In the genomic region with DNA sequence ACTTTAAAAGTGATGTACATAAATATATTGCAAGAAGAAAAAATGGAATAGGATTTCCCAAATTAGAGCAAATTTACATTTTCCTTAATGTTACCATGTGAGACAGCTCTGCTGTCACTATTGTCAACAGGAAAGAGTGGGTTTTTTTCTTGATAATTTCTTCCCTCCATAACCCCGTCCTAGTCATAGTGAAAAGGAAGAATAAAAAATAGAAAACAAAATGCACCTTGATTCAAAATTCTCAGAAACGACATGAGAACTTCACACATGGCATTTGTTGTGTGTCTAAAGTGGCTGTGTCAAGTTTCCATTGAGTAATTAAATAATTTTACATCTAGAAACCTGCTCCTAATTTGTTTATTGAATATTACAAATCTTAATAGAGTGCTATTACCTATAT, we compare ENCODE assay signal across 11 cellular contexts.
"Had no signal": no experiment of that assay in that cellular context is flagged by ENCODE, and none has a peak within 500 bp of the region (broad histone marks: within the 10 kb centered on the region; RNA-seq: fewer than 3 reads in every experiment).

No MANE protein-coding gene starts in this region.

- H3K4me1 ChIP-seq: HAP-1 had no signal

- H3K27ac ChIP-seq: GM23248 had no signal

- H3K9ac ChIP-seq: GM23248 had no signal

- ATAC-seq: GM23338, HCT116 had no signal

- H3K36me3 ChIP-seq: HAP-1 had no signal

- H2AFZ ChIP-seq: GM23248, GM23338 had no signal

- H3K4me2 ChIP-seq: GM23338 had no signal

- H3K9me3 ChIP-seq: HAP-1 had no signal

- H3K4me3 ChIP-seq: GM23248, GM23338, HAP-1 had no signal

- DNase-seq: GM23248, GOT3, H7, H9, HCEC 1CT, HFFc6 had no signal

- FAIRE-seq: H1, H54 had no signal
